8 cellular contexts compared by ENCODE assay signal in the genomic region with DNA sequence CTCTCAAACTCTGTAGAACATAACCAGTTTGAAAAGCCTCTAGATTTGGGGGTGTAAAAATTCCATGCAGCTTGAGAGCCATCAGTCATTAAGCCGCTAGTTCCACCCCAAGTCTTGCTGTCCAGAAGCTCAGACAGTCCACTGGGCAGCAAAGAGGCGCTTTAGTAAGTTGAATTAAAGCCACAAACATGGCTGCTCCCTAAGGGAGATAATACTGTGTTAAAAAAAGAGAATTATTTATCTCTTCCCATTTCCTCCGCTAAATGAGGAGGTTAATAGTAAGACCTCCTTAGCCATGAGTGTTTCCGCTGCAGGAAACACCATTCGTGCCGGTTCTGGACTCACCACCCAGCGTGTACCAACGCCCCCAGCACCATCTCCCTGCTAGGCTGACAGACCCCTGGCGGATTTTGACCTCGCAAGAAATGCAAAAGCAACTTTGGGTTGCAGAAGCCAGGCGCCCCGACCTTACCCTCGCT. TPM values are rescaled to one million over a fixed set of nuclear protein-coding genes. Genes with fewer than 3 reads are reported as not detected.
DNase-seq lines count a peak whose midpoint lies in the region; ATAC-seq and TF ChIP-seq lines count a peak whose summit lies in the region.

No MANE protein-coding gene starts in this region.

- DNase-seq in NCI-H510A treated with DMSO at 0.1 percent for 48 hours (lab: John Stamatoyannopoulos, UW) = peak; percentile 60
- no peak for DNase-seq in NCI-H510A (lab: John Stamatoyannopoulos, UW)
- DNase-seq in IMR-90 = peak; percentile 47
- DNase-seq in activated T-helper 2 cell treated with anti-CD3 and anti-CD28 coated beads, Interferon-gamma antibody, Interleukin-2, Interleukin-4, amounts not matched to agents 10 μg/mL and 5 μg/mL and 100 μg/mL, durations not matched to agents 14 hours and 24 hours and 36 hours (ENCODE audit: low spot score) = no peak
- DNase-seq in left ventricle myocardium superior = no peak
- DNase-seq in retina = peak; percentile 86
- no peak for DNase-seq in CD1c-positive myeloid dendritic cell (ENCODE audit: extremely low spot score)

- H3K9me1 ChIP-seq in IMR-90 (ENCODE audit: insufficient read depth, low read length) = no peaks in the 10 kb centered on the region

- no TSS peak for BruUV-seq in IMR-90 (replicated peaks; lab: Mats Ljungman, UMichigan)

- peak overlapping the region; percentile 91 for H2AK9ac ChIP-seq in IMR-90 (replicated peaks; ENCODE audit: low read depth, low read length, poor library complexity)

- peak overlapping the region; percentile 14 for H3K14ac ChIP-seq in IMR-90 (replicated peaks; ENCODE audit: low read depth, low read length)

- peak overlapping the region in 1 of 2 experiments; percentile 71; a peak in 3 of 4 replicates for H4K8ac ChIP-seq in IMR-90 (ENCODE audit: low read depth in 2 of 2, low read length in 2 of 2)

- H2BK15ac ChIP-seq in IMR-90 (ENCODE audit: low read depth, low read length) = no peak overlapping the region

- H3K27ac Mint-ChIP-seq in activated T-helper 2 cell treated with anti-CD3 and anti-CD28 coated beads, Interferon-gamma antibody, Interleukin-2, Interleukin-4, amounts not matched to agents 10 μg/mL and 5 μg/mL and 100 μg/mL, durations not matched to agents 14 hours and 24 hours and 36 hours = peak overlapping the region; percentile 89

- peak overlapping the region; percentile 96 for H2AFZ ChIP-seq in IMR-90 (replicated peaks; ENCODE audit: low read length, poor library complexity)

- intact Hi-C loops in IMR-90 (cut with micrococcal nuclease) (loop anchor here (2.0 to 5.0 kb wide), 3 partner anchors 76 to 231 kb away; partner anchors contain the start of genes FGFR1OP2, INTS13 and STK38L), left ventricle myocardium superior (cut with micrococcal nuclease) (loop anchor here (10.0 kb wide), 1 partner anchor 79 kb away; the partner anchor contains the start of genes FGFR1OP2 and INTS13)
- intact Hi-C loops in activated T-helper 2 cell treated with anti-CD3 and anti-CD28 coated beads, Interferon-gamma antibody, Interleukin-2, Interleukin-4, amounts not matched to agents 10 μg/mL and 5 μg/mL and 100 μg/mL, durations not matched to agents 14 hours and 24 hours and 36 hours (cut with micrococcal nuclease) = loop anchor here (1.0 to 10.0 kb wide), 8 partner anchors 9 to 317 kb away; partner anchors contain the start of genes FGFR1OP2, ITPR2, MED21 and STK38L

- H3K4me2 ChIP-seq in IMR-90 (ENCODE audit: low read depth, low read length) = peak overlapping the region; percentile 86

- TF ChIP-seq CTCF in IMR-90 (conservative IDR thresholded peaks at IDR 0.05; ENCODE audit: low read depth, low read length) = no peak

- ATAC-seq in GM21529 (IDR thresholded peaks at IDR 0.05; ENCODE audit: unreplicated experiment) (peak; percentile 19), IMR-90 (ENCODE audit: low read depth) (peak; percentile 44), left ventricle myocardium superior (peak; percentile 41)

- H2BK20ac ChIP-seq in IMR-90 (ENCODE audit: low read depth, low read length) = peak overlapping the region; percentile 11; the same call in 1 of the 2 replicates

- peak overlapping the region; percentile 93 for H3K4me3 Mint-ChIP-seq in activated T-helper 2 cell treated with anti-CD3 and anti-CD28 coated beads, Interferon-gamma antibody, Interleukin-2, Interleukin-4, amounts not matched to agents 10 μg/mL and 5 μg/mL and 100 μg/mL, durations not matched to agents 14 hours and 24 hours and 36 hours (ENCODE audit: low read depth)

- H3K27me3 Mint-ChIP-seq in activated T-helper 2 cell treated with anti-CD3 and anti-CD28 coated beads, Interferon-gamma antibody, Interleukin-2, Interleukin-4, amounts not matched to agents 10 μg/mL and 5 μg/mL and 100 μg/mL, durations not matched to agents 14 hours and 24 hours and 36 hours (ENCODE audit: low read depth) = no peaks in the 10 kb centered on the region

- no peaks in the 10 kb centered on the region for H3K9me3 ChIP-seq in IMR-90 (ENCODE audit: control insufficient read depth, insufficient read depth, low read length)

- no peaks in the 10 kb centered on the region for H3K36me3 ChIP-seq in IMR-90 (ENCODE audit: control insufficient read depth, insufficient read depth, low read length)

- no peaks in the 10 kb centered on the region for H3K4me1 ChIP-seq in IMR-90 (ENCODE audit: control insufficient read depth, insufficient read depth, low read length)

- H3K9ac ChIP-seq in IMR-90 (ENCODE audit: low read depth, low read length) = peak overlapping the region; percentile 60

- peak overlapping the region; percentile 68 for H3K4me3 ChIP-seq in IMR-90 (ENCODE audit: insufficient read depth, low read depth, low read length)

- no peak for TF ChIP-seq RAD21 in IMR-90 (IDR thresholded peaks at IDR 0.05; ENCODE audit: low read length)

- H3K27ac ChIP-seq in IMR-90 (ENCODE audit: insufficient read depth, low read length) = peak overlapping the region; percentile 22; the same call in 1 of the 2 replicates

- peak overlapping the region; percentile 42 for H3K4ac ChIP-seq in IMR-90 (ENCODE audit: low read depth, low read length)

- peak overlapping the region; percentile 3; the same call in 1 of the 2 replicates for H3K23ac ChIP-seq in IMR-90 (ENCODE audit: low read depth, low read length)

- H4K20me1 ChIP-seq in IMR-90 (ENCODE audit: insufficient read depth, low read length) = no peaks in the 10 kb centered on the region; the same call in 1 of the 2 replicates

- H3K56ac ChIP-seq in IMR-90 (ENCODE audit: extremely low read depth, insufficient read depth, low read length) = peak overlapping the region; percentile 73

- peaks cover 59% of the 10 kb centered on the region for H3K4me1 Mint-ChIP-seq in activated T-helper 2 cell treated with anti-CD3 and anti-CD28 coated beads, Interferon-gamma antibody, Interleukin-2, Interleukin-4, amounts not matched to agents 10 μg/mL and 5 μg/mL and 100 μg/mL, durations not matched to agents 14 hours and 24 hours and 36 hours (ENCODE audit: low read depth)

- H2AK5ac ChIP-seq in IMR-90 (ENCODE audit: low read depth, low read length) = no peak overlapping the region

- WGBS in IMR-90 (ENCODE audit: extremely low coverage in 2 of 2, insufficient read length in 1 of 2), 2 experiments = 3% methylated on average over 6 of the region's 13 CpGs; no CpG with 5 or more reads in 1 of the 2 experiments

- H3K36me3 Mint-ChIP-seq in activated T-helper 2 cell treated with anti-CD3 and anti-CD28 coated beads, Interferon-gamma antibody, Interleukin-2, Interleukin-4, amounts not matched to agents 10 μg/mL and 5 μg/mL and 100 μg/mL, durations not matched to agents 14 hours and 24 hours and 36 hours (ENCODE audit: low read depth) = peaks cover 17% of the 10 kb centered on the region

- H3K9me3 Mint-ChIP-seq in activated T-helper 2 cell treated with anti-CD3 and anti-CD28 coated beads, Interferon-gamma antibody, Interleukin-2, Interleukin-4, amounts not matched to agents 10 μg/mL and 5 μg/mL and 100 μg/mL, durations not matched to agents 14 hours and 24 hours and 36 hours = no peaks in the 10 kb centered on the region

- no peak overlapping the region for H3K18ac ChIP-seq in IMR-90 (ENCODE audit: low read depth, low read length)

- H3K79me1 ChIP-seq in IMR-90 (ENCODE audit: low read depth in 1 of 2, low read length in 2 of 2) = peaks cover 7 to 28% of the 10 kb centered on the region in 2 experiments

- no peak overlapping the region for H4K91ac ChIP-seq in IMR-90 (ENCODE audit: insufficient read depth, low read depth, low read length)

- no peak overlapping the region for H2BK120ac ChIP-seq in IMR-90 (ENCODE audit: low read depth, low read length)

- peak overlapping the region; percentile 27 for H2BK5ac ChIP-seq in IMR-90 (ENCODE audit: low read depth, low read length, poor library complexity, severe bottlenecking)

- CTCF ChIA-PET in IMR-90 (lab: Yijun Ruan, JAX) = interaction anchor here (0.7 to 0.8 kb wide), 2 partner anchors 10 to 180 kb away, joined by 3 read pairs; no protein-coding TSS in a partner anchor

- H3K27me3 ChIP-seq in IMR-90 (ENCODE audit: control insufficient read depth, insufficient read depth, low read length) = no peaks in the 10 kb centered on the region

- TF ChIP-seq POLR2A in IMR-90 (IDR thresholded peaks at IDR 0.05; ENCODE audit: low read depth, low read length) = no peak

- POLR2A ChIA-PET in IMR-90 (lab: Charles Lee; ENCODE audit: unreplicated experiment) = no interaction called here

- H4K5ac ChIP-seq in IMR-90 (ENCODE audit: low read depth, low read length) = peak overlapping the region; percentile 19; the same call in 1 of the 2 replicates

- in situ Hi-C loops in IMR-90 (cut with MboI; ENCODE audit: low sequenced_read_pairs) = no loop called here

- dilution Hi-C loops in IMR-90 (cut with HindIII; ENCODE audit: low sequenced_read_pairs, unreplicated experiment) = no loop called here

TF ChIP-seq in IMR-90, 13 proteins besides CTCF, POLR2A, EP300 and RAD21 (continues in another document):
- TF ChIP-seq, protein P1, sequence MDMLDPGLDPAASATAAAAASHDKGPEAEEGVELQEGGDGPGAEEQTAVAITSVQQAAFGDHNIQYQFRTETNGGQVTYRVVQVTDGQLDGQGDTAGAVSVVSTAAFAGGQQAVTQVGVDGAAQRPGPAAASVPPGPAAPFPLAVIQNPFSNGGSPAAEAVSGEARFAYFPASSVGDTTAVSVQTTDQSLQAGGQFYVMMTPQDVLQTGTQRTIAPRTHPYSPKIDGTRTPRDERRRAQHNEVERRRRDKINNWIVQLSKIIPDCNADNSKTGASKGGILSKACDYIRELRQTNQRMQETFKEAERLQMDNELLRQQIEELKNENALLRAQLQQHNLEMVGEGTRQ (IDR thresholded peaks at IDR 0.05; ENCODE audit: low read depth, low read length) = no peak
- no peak for TF ChIP-seq CHD1 (IDR thresholded peaks at IDR 0.05; ENCODE audit: low read depth, low read length)
- TF ChIP-seq BHLHE40 (IDR thresholded peaks at IDR 0.05; ENCODE audit: low read depth, low read length) = no peak
- no peak for TF ChIP-seq RCOR1 (IDR thresholded peaks at IDR 0.05; ENCODE audit: insufficient replicate concordance, low read length)

RNA-seq across cellular contexts. Expression of gene TM7SF3, which starts 0.5 kb away (rescaled TPM):
- total RNA-seq in IMR-90 (2012; rRNA removed) (45.3 and 46.6 TPM in 2 replicates), left ventricle myocardium superior (27.3 TPM)
- polyA plus RNA-seq in IMR-90 (2012; rRNA removed) = 27.0 and 35.3 TPM in 2 replicates
- polyA plus RNA-seq in IMR-90 (2012; cell fraction: cytosol; rRNA removed) = 13.3 and 16.9 TPM in 2 replicates
- 10.7 and 39.2 TPM in 2 replicates for polyA plus RNA-seq in IMR-90 (2012; cell fraction: nucleus; rRNA removed; ENCODE audit: low replicate concordance)
- total RNA-seq in activated T-helper 2 cell treated with anti-CD3 and anti-CD28 coated beads, Interferon-gamma antibody, Interleukin-2, Interleukin-4, amounts not matched to agents 10 μg/mL and 5 μg/mL and 100 μg/mL, durations not matched to agents 14 hours and 24 hours and 36 hours = 46.7 and 51.5 TPM in 2 replicates

RNA-seq across cellular contexts. Expression of gene MED21, which starts 8.7 kb away (rescaled TPM):
- total RNA-seq in IMR-90 (2012; rRNA removed) (61.1 and 105 TPM in 2 replicates), left ventricle myocardium superior (53.7 TPM)
- 13.8 and 17.0 TPM in 2 replicates for polyA plus RNA-seq in IMR-90 (2012; rRNA removed)
- polyA plus RNA-seq in IMR-90 (2012; cell fraction: cytosol; rRNA removed) = 6.8 and 10.2 TPM in 2 replicates
- 2.6 and 14.5 TPM in 2 replicates for polyA plus RNA-seq in IMR-90 (2012; cell fraction: nucleus; rRNA removed; ENCODE audit: low replicate concordance)
- total RNA-seq in activated T-helper 2 cell treated with anti-CD3 and anti-CD28 coated beads, Interferon-gamma antibody, Interleukin-2, Interleukin-4, amounts not matched to agents 10 μg/mL and 5 μg/mL and 100 μg/mL, durations not matched to agents 14 hours and 24 hours and 36 hours = 33.8 and 35.9 TPM in 2 replicates

Comparison
In these comparisons a context has a peak if more than half of its experiments do, and no peak if none do; other contexts are left out.
1. DNase-seq: peak in NCI-H510A treated with DMSO at 0.1 percent for 48 hours (single experiment), IMR-90 (single experiment) and retina (single experiment); none in NCI-H510A (single experiment), activated T-helper 2 cell treated with anti-CD3 and anti-CD28 coated beads, Interferon-gamma antibody, Interleukin-2, Interleukin-4, amounts not matched to agents 10 μg/mL and 5 μg/mL and 100 μg/mL, durations not matched to agents 14 hours and 24 hours and 36 hours (single experiment), left ventricle myocardium superior (single experiment) and CD1c-positive myeloid dendritic cell (single experiment).
2. Peak in every context shown above with its lines, with median percentiles within 50 percentile points of each other: ATAC-seq.